ENCODE assay signal across 20 cellular contexts in the genomic region with DNA sequence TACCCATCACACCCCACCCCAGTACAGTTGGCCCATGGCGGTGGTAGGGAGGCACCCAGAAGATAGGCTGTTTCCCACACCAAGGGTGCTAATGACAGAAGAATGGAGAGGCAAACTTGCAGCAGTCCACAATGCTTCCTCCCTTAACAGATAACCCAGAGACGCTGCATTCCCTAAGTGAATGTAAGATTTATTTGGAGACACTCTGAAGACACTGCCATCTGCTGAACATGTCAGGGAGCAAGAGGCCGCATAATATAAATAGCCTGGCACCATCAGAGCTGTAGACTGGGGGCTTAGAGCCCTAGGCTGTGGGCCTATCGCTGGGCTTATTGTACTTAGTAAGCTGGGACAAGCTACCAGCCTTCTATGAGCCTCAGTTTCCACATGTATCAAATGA. TPM values are rescaled to one million over a fixed set of nuclear protein-coding genes. Genes with fewer than 3 reads are reported as not detected.
DNase-seq lines count a peak whose midpoint lies in the region; ATAC-seq and TF ChIP-seq lines count a peak whose summit lies in the region.
"Had no signal": no experiment of that assay in that cellular context is flagged by ENCODE, and none has a peak within 500 bp of the region (broad histone marks: within the 10 kb centered on the region; RNA-seq: fewer than 3 reads in every experiment).

No MANE protein-coding gene starts in this region.

- TF ChIP-seq EP300 in sigmoid colon (IDR thresholded peaks at IDR 0.05) (no peak), gastroesophageal sphincter (IDR thresholded peaks at IDR 0.05) (no peak)

- no peak overlapping the region for H3K4me3 ChIP-seq in A673 (ENCODE audit: low read depth, low read length, poor library complexity, severe bottlenecking)
- no peak overlapping the region for H3K4me3 ChIP-seq in hepatocyte
- no peak overlapping the region for H3K4me3 ChIP-seq in tibial artery
- no peak overlapping the region for H3K4me3 ChIP-seq in sigmoid colon
- no peak overlapping the region for H3K4me3 ChIP-seq in gastroesophageal sphincter
- H3K4me3 ChIP-seq: gastrocnemius medialis, HAP-1, left ventricle myocardium inferior, uterus had no signal

- no peaks in the 10 kb centered on the region for H3K27me3 ChIP-seq in A673 (replicated peaks; ENCODE audit: insufficient read depth, low read depth, low read length, poor library complexity)
- H3K27me3 ChIP-seq in hepatocyte, result no peaks in the 10 kb centered on the region
- H3K27me3 ChIP-seq in tibial artery, result peaks cover 0 to 2% of the 10 kb centered on the region in 2 donors
- H3K27me3 ChIP-seq in sigmoid colon, result no peaks in the 10 kb centered on the region
- no peaks in the 10 kb centered on the region for H3K27me3 ChIP-seq in gastroesophageal sphincter
- H3K27me3 ChIP-seq: gastrocnemius medialis, uterus had no signal

- peak overlapping the region; percentile 75 for H3K4me2 ChIP-seq in hepatocyte

- H3K4me1 ChIP-seq in A673 (ENCODE audit: insufficient read depth, low read length, poor library complexity, severe bottlenecking) (peaks cover 7% of the 10 kb centered on the region), hepatocyte (ENCODE audit: insufficient read depth) (peaks cover 15% of the 10 kb centered on the region), tibial artery (peaks cover 0 to 22% (median 20%) of the 10 kb centered on the region in 4 donors), sigmoid colon (peaks cover 0 to 26% (median 21%) of the 10 kb centered on the region in 4 donors), gastroesophageal sphincter (peaks cover 0 to 28% (median 6%) of the 10 kb centered on the region in 3 donors)

- peaks cover 26% of the 10 kb centered on the region for H3K79me2 ChIP-seq in hepatocyte

- H3K9me3 ChIP-seq in A673 (ENCODE audit: low read depth, low read length, poor library complexity, severe bottlenecking) (no peaks in the 10 kb centered on the region), hepatocyte (ENCODE audit: low read depth) (no peaks in the 10 kb centered on the region), tibial artery (no peaks in the 10 kb centered on the region), sigmoid colon (no peaks in the 10 kb centered on the region), gastroesophageal sphincter (peaks cover 0 to 5% (median 0%) of the 10 kb centered on the region in 3 donors)
- H3K9me3 ChIP-seq: gastrocnemius medialis, HAP-1, left ventricle myocardium inferior, uterus had no signal

- intact Hi-C loops in A673 (cut with micrococcal nuclease; ENCODE audit: unreplicated experiment), result no loop called here
- intact Hi-C loops in tibial artery (cut with DNase I; ENCODE audit: low total_unique reads), result loop anchor here (5.0 kb wide), 1 partner anchor 109 kb away; no protein-coding TSS in a partner anchor
- intact Hi-C loops in sigmoid colon (cut with DNase I), result loop anchor here (5.0 kb wide), 2 partner anchors 121 to 284 kb away; a partner anchor contains a TSS

- H3K36me3 ChIP-seq in A673 (ENCODE audit: insufficient read depth, low read length, poor library complexity, severe bottlenecking) (peaks cover 7% of the 10 kb centered on the region), hepatocyte (replicated peaks; ENCODE audit: insufficient read depth, low read depth) (no peaks in the 10 kb centered on the region), tibial artery (peaks cover 0 to 1% (median 0%) of the 10 kb centered on the region in 3 donors), sigmoid colon (peaks cover 0 to 1% (median 0%) of the 10 kb centered on the region in 4 donors), gastroesophageal sphincter (no peaks in the 10 kb centered on the region)
- H3K36me3 ChIP-seq: gastrocnemius medialis, uterus had no signal

- DNase-seq in A673 (ENCODE audit: low spot score) (peak; percentile 30), ELF-1 (ENCODE audit: low read depth, low spot score) (peak; percentile 27), OCI-M1 (lab: John Stamatoyannopoulos, UW) (peak; percentile 45), hepatocyte (ENCODE audit: low spot score) (no peak), tibial artery (no peak), sigmoid colon (no peak), mesenteric fat pad (ENCODE audit: low spot score) (no peak)
- DNase-seq: activated B cell treated with CpG ODN at 0.5 μM for 24 hours; activated effector memory CD4-positive, alpha-beta T cell treated with Interleukin-2 at 50 U/mL for 16 hours; anterior cingulate cortex; Calu3; gastrocnemius medialis; left ventricle myocardium inferior; naive B cell; NCI-H2029; stimulated activated naive CD4-positive, alpha-beta T cell treated with Interleukin-2 at 50 U/mL for 16 hours; uterus had no signal

- POLR2A ChIA-PET in A673 (lab: Charles Lee; ENCODE audit: low non-redundant PET), result no interaction called here

- H3K27ac ChIP-seq in A673 (ENCODE audit: low read depth, low read length, poor library complexity, severe bottlenecking) (no peak overlapping the region), hepatocyte (peak overlapping the region; percentile 93), tibial artery (no peak overlapping the region), sigmoid colon (no peak overlapping the region), gastroesophageal sphincter (no peak overlapping the region)
- H3K27ac ChIP-seq: left ventricle myocardium inferior, uterus had no signal

- H4K20me1 ChIP-seq in hepatocyte (ENCODE audit: insufficient read depth, poor library complexity, severe bottlenecking), result peaks cover 4% of the 10 kb centered on the region

- BruUV-seq in A673 (replicated peaks; lab: Mats Ljungman, UMichigan), result no TSS peak

- no peaks in the 10 kb centered on the region for H3K9me2 ChIP-seq in hepatocyte (replicated peaks; ENCODE audit: insufficient read depth)

- H2AFZ ChIP-seq in hepatocyte, result no peak overlapping the region

- CTCF ChIA-PET in A673 (lab: Charles Lee), result no interaction called here

- no peak for ATAC-seq in gastroesophageal sphincter

- TF ChIP-seq CTCF in A673 (conservative IDR thresholded peaks at IDR 0.05; ENCODE audit: low read depth, low read length) (0 out of 2 replicates have a peak, but pooled peaks have one; percentile 22), hepatocyte (IDR thresholded peaks at IDR 0.05; ENCODE audit: poor library complexity) (peak; percentile 8), tibial artery (IDR thresholded peaks at IDR 0.05) (no peak), sigmoid colon (IDR thresholded peaks at IDR 0.05) (no peak), gastroesophageal sphincter (IDR thresholded peaks at IDR 0.05) (no peak)

- TF ChIP-seq POLR2A in sigmoid colon (IDR thresholded peaks at IDR 0.05) (no peak), gastroesophageal sphincter (IDR thresholded peaks at IDR 0.05) (no peak)

- WGBS in hepatocyte (ENCODE audit: low lambda C conversion rate, missing lambda C conversion rate), result 56% methylated on average over 4 of the region's 4 CpGs
- WGBS in sigmoid colon, 2 donors, result 65 to 70% methylated on average over 4 of the region's 4 CpGs
- 55 to 67% methylated on average over 2 to 3 of the region's 4 CpGs for WGBS in gastroesophageal sphincter (ENCODE audit: low coverage in 1 of 2), 2 donors

RNA-seq across cellular contexts. Expression of a gene that starts 2.2 kb away (rescaled TPM):
- total RNA-seq in A673 (2021), result 66.0 and 67.2 TPM in 2 replicates
- 45.9 and 58.5 TPM in 2 replicates for total RNA-seq in hepatocyte
- polyA plus RNA-seq in hepatocyte, result 47.8 and 49.3 TPM in 2 replicates
- 10 to 100 TPM; 28.1 to 47.9 (median 30.7) TPM for total RNA-seq in sigmoid colon
- 10 to 100 TPM; 28.8 to 32.6 (median 31.2) TPM for polyA plus RNA-seq in sigmoid colon
- 10 to 100 TPM; 36.9 to 43.9 (median 39.6) TPM for total RNA-seq in gastroesophageal sphincter
- total RNA-seq in mesenteric fat pad, result 39.1 TPM

RNA-seq across cellular contexts. Expression of a gene that starts 7.0 kb away (rescaled TPM):
- total RNA-seq in A673 (2021), result 0.24 TPM in 1 of 2 replicates, not detected in the other
- 17.6 and 20.1 TPM in 2 replicates for total RNA-seq in hepatocyte
- polyA plus RNA-seq in hepatocyte, result 12.6 and 17.6 TPM in 2 replicates
- total RNA-seq in sigmoid colon, result 1 to 10 TPM in 2 of 4 donors, under 1 TPM in 1, not detected in 1; 0.54 to 3.0 (median 1.4) TPM
- 100 to 1,000 TPM in 1 of 3 donors, 10 to 100 TPM in 2; 57.6 to 128 (median 67.9) TPM for polyA plus RNA-seq in sigmoid colon
- total RNA-seq in gastroesophageal sphincter, result under 1 TPM in 3 of 4 donors, not detected in 1; 0.27 to 0.77 (median 0.54) TPM
- total RNA-seq in mesenteric fat pad, result 2.1 TPM
- total RNA-seq: endothelial cell of umbilical vein had no signal

Comparison
In these comparisons a context has a peak if more than half of its experiments do, and no peak if none do; other contexts are left out.
1. DNase-seq: peak in A673 (single experiment), ELF-1 (single experiment) and OCI-M1 (single experiment); none in hepatocyte (single experiment), tibial artery (0 of 2), sigmoid colon (single experiment) and mesenteric fat pad (single experiment).
2. CTCF ChIP-seq: peak in A673 (single experiment) and hepatocyte (single experiment); none in tibial artery (0 of 2), sigmoid colon (0 of 4) and gastroesophageal sphincter (0 of 4).